1 cellular context compared by ENCODE assay signal in genomic region chr3:195443391-195443989, GRCh38.
TF ChIP-seq lines count a peak whose summit lies in the region.

No MANE protein-coding gene starts in this region.

TF ChIP-seq in GM23338, 12 proteins besides CTCF, POLR2A, EP300 and RAD21 (continued from another document):
- TF ChIP-seq ETS1 (IDR thresholded peaks at IDR 0.05) (no peak), STAT1 (IDR thresholded peaks at IDR 0.05; ENCODE audit: unreplicated experiment) (no peak), NANOG (IDR thresholded peaks at IDR 0.05; ENCODE audit: borderline replicate concordance) (no peak), CREB1 (CRISPR knock-in tag; IDR thresholded peaks at IDR 0.05; ENCODE audit: low read depth) (no peak), REST (IDR thresholded peaks at IDR 0.05; ENCODE audit: unreplicated experiment) (no peak)
